In genomic region chr12:106327256-106327852, GRCh38 we compare ENCODE assay signal across 30 cellular contexts.
"Had no signal": no experiment of that assay in that cellular context is flagged by ENCODE, and none has a peak within 500 bp of the region (broad histone marks: within the 10 kb centered on the region; RNA-seq: fewer than 3 reads in every experiment).

No MANE protein-coding gene starts in this region.

- H3K27me3 Mint-ChIP-seq: activated naive CD8-positive, alpha-beta T cell treated with anti-CD3 and anti-CD28 coated beads, Interleukin-2, amount 10 ng/mL, durations not matched to agents 7 days and 5 days; naive thymus-derived CD4-positive, alpha-beta T cell; progenitor cell of endocrine pancreas; stimulated activated naive B cell treated with anti-CD40 and anti-IgM and Interleukin-4, amounts not matched to agents 10 μg/mL and 1 μg/mL and 100 μg/mL, for 72 hours had no signal

- H3K27ac ChIP-seq: brain microvascular endothelial cell, ovary, stomach, suprapubic skin, tibial artery, upper lobe of right lung had no signal

- H3K9me3 Mint-ChIP-seq: activated naive CD4-positive, alpha-beta T cell treated with anti-CD3 and anti-CD28 coated beads for 36 hours; activated naive CD8-positive, alpha-beta T cell treated with anti-CD3 and anti-CD28 coated beads, Interleukin-2, amount 10 ng/mL, durations not matched to agents 7 days and 5 days; activated T-helper 1 cell treated with anti-CD3 and anti-CD28 coated beads, Interleukin-12 subunit alpha, Interleukin-12 subunit beta, Interleukin-2, Interleukin-4 antibody, amounts not matched to agents 30 ng/mL and 10 ng/mL and 1 ng/mL, durations not matched to agents 14 hours and 24 hours and 36 hours; naive thymus-derived CD4-positive, alpha-beta T cell; stimulated activated naive B cell treated with anti-CD40 and anti-IgM and Interleukin-4, amounts not matched to agents 10 μg/mL and 1 μg/mL and 100 μg/mL, for 72 hours; T-helper 2 cell treated with Interferon-gamma antibody and Interleukin-4, amounts not matched to agents 5 μg/mL and 100 μg/mL, for 36 hours had no signal

- ATAC-seq: naive thymus-derived CD4-positive, alpha-beta T cell; stimulated activated naive B cell treated with anti-CD40 and anti-IgM and Interleukin-4, amounts not matched to agents 10 μg/mL and 1 μg/mL and 100 μg/mL, for 72 hours; upper lobe of right lung had no signal

- FAIRE-seq: astrocyte, endothelial cell of umbilical vein, islet of Langerhans had no signal

- H3K27ac Mint-ChIP-seq: activated naive CD4-positive, alpha-beta T cell treated with anti-CD3 and anti-CD28 coated beads for 36 hours; activated naive CD8-positive, alpha-beta T cell treated with anti-CD3 and anti-CD28 coated beads, Interleukin-2, amount 10 ng/mL, durations not matched to agents 7 days and 5 days; activated T-helper 1 cell treated with anti-CD3 and anti-CD28 coated beads, Interleukin-12 subunit alpha, Interleukin-12 subunit beta, Interleukin-2, Interleukin-4 antibody, amounts not matched to agents 30 ng/mL and 10 ng/mL and 1 ng/mL, durations not matched to agents 14 hours and 24 hours and 36 hours; progenitor cell of endocrine pancreas; stimulated activated naive B cell treated with anti-CD40 and anti-IgM and Interleukin-4, amounts not matched to agents 10 μg/mL and 1 μg/mL and 100 μg/mL, for 72 hours; T-helper 2 cell treated with Interferon-gamma antibody and Interleukin-4, amounts not matched to agents 5 μg/mL and 100 μg/mL, for 36 hours had no signal

- DNase-seq: activated CD4-positive, alpha-beta T cell treated with anti-CD3 and anti-CD28 coated beads for 4 hours; activated CD4-positive, alpha-beta T cell treated with anti-CD3 and anti-CD28 coated beads, Interleukin-2, amount 50 U/mL, for 4 hours; activated effector memory CD4-positive, alpha-beta T cell treated with anti-CD3 and anti-CD28 coated beads, Interleukin-2, amount 50 U/mL, for 16 hours; activated naive CD4-positive, alpha-beta T cell treated with anti-CD3 and anti-CD28 coated beads for 36 hours; activated naive CD8-positive, alpha-beta T cell treated with anti-CD3 and anti-CD28 coated beads, Interleukin-2, amount 10 ng/mL, durations not matched to agents 7 days and 5 days; activated T-cell treated with anti-CD3 and anti-CD28 coated beads for 4 hours; amniotic stem cell; brain microvascular endothelial cell; caudate nucleus; mammary epithelial cell; midbrain; naive thymus-derived CD4-positive, alpha-beta T cell; ovary; retina; stimulated activated CD4-positive, alpha-beta T cell treated with anti-CD3 and anti-CD28 coated beads, Interleukin-1b, Interleukin-23, amount 100 ng/mL, for 48 hours; stimulated activated CD4-positive, alpha-beta T cell treated with anti-CD3 and anti-CD28 coated beads, Interleukin-4, amount 100 ng/mL, for 4 hours; stimulated activated CD8-positive, alpha-beta memory T cell treated with anti-CD3 and anti-CD28 coated beads, Interleukin-4, amount 100 ng/mL, for 48 hours; stimulated activated naive B cell treated with anti-CD40 and anti-IgM and Interleukin-4, amounts not matched to agents 10 μg/mL and 1 μg/mL and 100 μg/mL, for 72 hours; stomach; T-helper 1 cell; tibial artery; upper lobe of right lung had no signal

- H3K4me2 ChIP-seq: smooth muscle cell had no signal

- H3K27me3 ChIP-seq: brain microvascular endothelial cell, ovary, stomach, suprapubic skin, tibial artery, upper lobe of right lung had no signal

- H3K4me3 Mint-ChIP-seq: activated naive CD4-positive, alpha-beta T cell treated with anti-CD3 and anti-CD28 coated beads for 36 hours; activated naive CD8-positive, alpha-beta T cell treated with anti-CD3 and anti-CD28 coated beads, Interleukin-2, amount 10 ng/mL, durations not matched to agents 7 days and 5 days; activated T-helper 1 cell treated with anti-CD3 and anti-CD28 coated beads, Interleukin-12 subunit alpha, Interleukin-12 subunit beta, Interleukin-2, Interleukin-4 antibody, amounts not matched to agents 30 ng/mL and 10 ng/mL and 1 ng/mL, durations not matched to agents 14 hours and 24 hours and 36 hours; naive thymus-derived CD4-positive, alpha-beta T cell; stimulated activated naive B cell treated with anti-CD40 and anti-IgM and Interleukin-4, amounts not matched to agents 10 μg/mL and 1 μg/mL and 100 μg/mL, for 72 hours; T-helper 2 cell treated with Interferon-gamma antibody and Interleukin-4, amounts not matched to agents 5 μg/mL and 100 μg/mL, for 36 hours had no signal

- H3K4me3 ChIP-seq: ovary, smooth muscle cell, stomach, suprapubic skin, tibial artery, upper lobe of right lung had no signal

- H3K36me3 ChIP-seq: brain microvascular endothelial cell, ovary had no signal

- H3K9me3 ChIP-seq: ovary, stomach, suprapubic skin, tibial artery, upper lobe of right lung had no signal

- H3K4me1 ChIP-seq: upper lobe of right lung had no signal
